4 cellular contexts compared by ENCODE assay signal in the genomic region with DNA sequence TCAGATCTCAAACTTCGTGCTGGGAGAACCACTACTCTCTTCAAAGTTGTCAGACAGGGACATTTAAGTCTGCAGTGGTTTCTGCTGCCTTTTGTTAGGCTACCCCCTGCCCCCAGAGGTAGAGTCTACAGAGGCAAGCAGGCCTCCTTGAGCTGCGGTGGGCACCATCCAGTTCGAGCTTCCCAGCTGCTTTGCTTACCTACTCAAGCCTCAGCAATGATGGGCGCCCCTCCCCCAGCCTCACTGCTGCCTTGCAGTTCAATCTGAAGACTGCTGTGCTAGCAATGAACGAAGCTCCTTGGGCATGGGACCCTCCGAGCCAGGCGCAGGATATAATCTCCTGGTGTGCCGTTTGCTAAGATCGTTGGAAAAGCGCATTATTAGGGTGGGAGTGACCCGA. TPM values are rescaled to one million over a fixed set of nuclear protein-coding genes. Genes with fewer than 3 reads are reported as not detected.
"Had no signal": no experiment of that assay in that cellular context is flagged by ENCODE, and none has a peak within 500 bp of the region (broad histone marks: within the 10 kb centered on the region; RNA-seq: fewer than 3 reads in every experiment).

No MANE protein-coding gene starts in this region.

RNA-seq across cellular contexts. Expression of a gene that starts 36.2 kb away (rescaled TPM):
- total RNA-seq: LHCN-M2, M059J, MCF 10A, NCI-H460 had no signal
